15 cellular contexts compared by ENCODE assay signal in genomic region chr5:36730537-36731216, GRCh38.
A peak's percentile ranks its signal among the peaks of the same experiment; 100 is the strongest.
DNase-seq lines count a peak whose midpoint lies in the region; ATAC-seq lines count a peak whose summit lies in the region.
"Had no signal": no experiment of that assay in that cellular context is flagged by ENCODE, and none has a peak within 500 bp of the region (broad histone marks: within the 10 kb centered on the region; RNA-seq: fewer than 3 reads in every experiment).

No MANE protein-coding gene starts in this region.

- H3K4me3 ChIP-seq in trophoblast cell (ENCODE audit: low read depth, low read length) = no peak overlapping the region
- H3K4me3 ChIP-seq: MG63 had no signal

- no peaks in the 10 kb centered on the region for H3K9me3 Mint-ChIP-seq in activated CD8-positive, alpha-beta memory T cell treated with anti-CD3 and anti-CD28 coated beads, Interleukin-2, amount 10 ng/mL, durations not matched to agents 7 days and 5 days (ENCODE audit: low read depth)
- H3K9me3 Mint-ChIP-seq: CD8-positive, alpha-beta T cell had no signal

- no peak overlapping the region for H3K23ac ChIP-seq in trophoblast cell (ENCODE audit: low read length)

- H2BK5ac ChIP-seq in trophoblast cell (ENCODE audit: low read depth, low read length, poor library complexity) = no peak overlapping the region

- whole genome bisulfite sequencing in trophoblast cell (ENCODE audit: extremely low coverage, insufficient coverage, insufficient read length) = no CpG with 5 or more reads among the region's 6 CpGs

- H3K36me3 Mint-ChIP-seq in activated CD8-positive, alpha-beta memory T cell treated with anti-CD3 and anti-CD28 coated beads, Interleukin-2, amount 10 ng/mL, durations not matched to agents 7 days and 5 days = no peaks in the 10 kb centered on the region
- H3K36me3 Mint-ChIP-seq: CD8-positive, alpha-beta T cell had no signal

- no peak overlapping the region for H3K4ac ChIP-seq in trophoblast cell (ENCODE audit: low read depth, low read length)

- H3K4me1 ChIP-seq in trophoblast cell (ENCODE audit: control insufficient read depth in 1 of 2, insufficient read depth in 2 of 2, low read length in 2 of 2) = no peaks in the 10 kb centered on the region

- H3K27me3 ChIP-seq in trophoblast cell (ENCODE audit: insufficient read depth, low read length) = no peaks in the 10 kb centered on the region

- no peaks in the 10 kb centered on the region for H3K36me3 ChIP-seq in trophoblast cell (ENCODE audit: control insufficient read depth in 1 of 2, insufficient read depth in 2 of 2, low read length in 2 of 2)
- H3K36me3 ChIP-seq: MG63 had no signal

- no peak overlapping the region for H3K27ac Mint-ChIP-seq in activated CD8-positive, alpha-beta memory T cell treated with anti-CD3 and anti-CD28 coated beads, Interleukin-2, amount 10 ng/mL, durations not matched to agents 7 days and 5 days
- H3K27ac Mint-ChIP-seq: CD8-positive, alpha-beta T cell had no signal

- H3K79me1 ChIP-seq in trophoblast cell (ENCODE audit: low read length) = no peaks in the 10 kb centered on the region

- H3K18ac ChIP-seq in trophoblast cell (ENCODE audit: low read length) = no peak overlapping the region

- no peak overlapping the region for H3K14ac ChIP-seq in trophoblast cell (ENCODE audit: low read length)

- H3K9me3 ChIP-seq in trophoblast cell (ENCODE audit: insufficient read depth, low read depth, low read length) = no peaks in the 10 kb centered on the region
- H3K9me3 ChIP-seq: MG63 had no signal

- H4K91ac ChIP-seq in trophoblast cell (ENCODE audit: low read depth, low read length) = no peak overlapping the region

- H2AFZ ChIP-seq in trophoblast cell (ENCODE audit: insufficient read depth, low read length, poor library complexity) = no peak overlapping the region

- in situ Hi-C loops in G401 (cut with HindIII; ENCODE audit: low sequenced_read_pairs) = no loop called here

- no peak overlapping the region for H2AK5ac ChIP-seq in trophoblast cell (ENCODE audit: low read length)

- H4K8ac ChIP-seq in trophoblast cell (ENCODE audit: low read depth, low read length) = no peak overlapping the region

- H3K4me1 Mint-ChIP-seq in activated CD8-positive, alpha-beta memory T cell treated with anti-CD3 and anti-CD28 coated beads, Interleukin-2, amount 10 ng/mL, durations not matched to agents 7 days and 5 days = no peaks in the 10 kb centered on the region

- H3K79me2 ChIP-seq in trophoblast cell (ENCODE audit: control insufficient read depth, insufficient read depth, low read length, poor library complexity) = no peaks in the 10 kb centered on the region

- CTCF ChIA-PET in activated CD8-positive, alpha-beta memory T cell treated with anti-CD3 and anti-CD28 coated beads, Interleukin-2, amount 10 ng/mL, durations not matched to agents 7 days and 5 days (lab: Charles Lee) = interaction anchor here (0.7 to 3.5 kb wide), 10 partner anchors 9 to 834 kb away, joined by 3 to 13 read pairs (median 6); no protein-coding TSS in a partner anchor

- no peak overlapping the region for H3K4me2 ChIP-seq in trophoblast cell (ENCODE audit: low read length)

- no peak overlapping the region for H2BK12ac ChIP-seq in trophoblast cell (ENCODE audit: low read length)

- peaks cover 16% of the 10 kb centered on the region for H3K27me3 Mint-ChIP-seq in activated CD8-positive, alpha-beta memory T cell treated with anti-CD3 and anti-CD28 coated beads, Interleukin-2, amount 10 ng/mL, durations not matched to agents 7 days and 5 days

- no peak overlapping the region for H3K4me3 Mint-ChIP-seq in activated CD8-positive, alpha-beta memory T cell treated with anti-CD3 and anti-CD28 coated beads, Interleukin-2, amount 10 ng/mL, durations not matched to agents 7 days and 5 days
- H3K4me3 Mint-ChIP-seq: CD8-positive, alpha-beta T cell had no signal

- H3K9ac ChIP-seq in trophoblast cell (ENCODE audit: low read length) = no peak overlapping the region

- H4K12ac ChIP-seq in trophoblast cell (ENCODE audit: low read depth, low read length) = no peak overlapping the region

- H3K27ac ChIP-seq in trophoblast cell (ENCODE audit: low read depth, low read length) = no peak overlapping the region
- H3K27ac ChIP-seq: RWPE1 had no signal

- DNase-seq in NCI-H2029 (lab: John Stamatoyannopoulos, UW) (peak; percentile 24), NCI-H2029 treated with DMSO at 0.1 percent for 48 hours (lab: John Stamatoyannopoulos, UW) (no peak), NCI-H1417 treated with DMSO at 0.1 percent for 48 hours (lab: John Stamatoyannopoulos, UW) (peak; percentile 51), NCI-H69 (lab: John Stamatoyannopoulos, UW) (peak; percentile 83), trophoblast cell (peak; percentile 28 to 65), G401 (ENCODE audit: low spot score) (no peak)
- DNase-seq in activated CD8-positive, alpha-beta memory T cell treated with anti-CD3 and anti-CD28 coated beads, Interleukin-2, amount 10 ng/mL, durations not matched to agents 7 days and 5 days = no peak
- DNase-seq: CD8-positive, alpha-beta T cell; MG63; NCI-H1092 treated with DMSO at 0.1 percent for 48 hours; NCI-H2171; OCI-M1; T-helper 2 cell had no signal

- ATAC-seq in activated CD8-positive, alpha-beta memory T cell treated with anti-CD3 and anti-CD28 coated beads, Interleukin-2, amount 10 ng/mL, durations not matched to agents 7 days and 5 days = no peak
- ATAC-seq in HG02981 (IDR thresholded peaks at IDR 0.05; ENCODE audit: unreplicated experiment) = no peak
- ATAC-seq: CD8-positive, alpha-beta T cell had no signal

- no peak overlapping the region for H2BK120ac ChIP-seq in trophoblast cell (ENCODE audit: insufficient read depth, low read length, poor library complexity)

Comparison
In these comparisons a context has a peak if more than half of its experiments do, and no peak if none do; other contexts are left out.
1. DNase-seq: peak in NCI-H2029 (single experiment), NCI-H1417 treated with DMSO at 0.1 percent for 48 hours (single experiment), NCI-H69 (single experiment) and trophoblast cell (2 of 2); none in NCI-H2029 treated with DMSO at 0.1 percent for 48 hours (single experiment), activated CD8-positive, alpha-beta memory T cell treated with anti-CD3 and anti-CD28 coated beads, Interleukin-2, amount 10 ng/mL, durations not matched to agents 7 days and 5 days (single experiment) and G401 (single experiment).